27 cellular contexts compared by ENCODE assay signal in genomic region chr10:133162910-133163856, GRCh38. TPM values are rescaled to one million over a fixed set of nuclear protein-coding genes. Genes with fewer than 3 reads are reported as not detected.
DNase-seq lines count a peak whose midpoint lies in the region; TF ChIP-seq lines count a peak whose summit lies in the region.
"Had no signal": no experiment of that assay in that cellular context is flagged by ENCODE, and none has a peak within 500 bp of the region (broad histone marks: within the 10 kb centered on the region; RNA-seq: fewer than 3 reads in every experiment).

No MANE protein-coding gene starts in this region.

- H4K91ac ChIP-seq in H9 (ENCODE audit: insufficient read length, low read depth, low read length), result no peak overlapping the region

- H3K27ac ChIP-seq in H9 (ENCODE audit: insufficient read length, low read depth, low read length), result no peak overlapping the region
- H3K27ac ChIP-seq: parathyroid adenoma, transverse colon had no signal

- H3K27me3 ChIP-seq in H9 (ENCODE audit: insufficient read depth, low read length), result no peaks in the 10 kb centered on the region

- H4K20me1 ChIP-seq in H9 (ENCODE audit: control insufficient read depth, insufficient read depth, insufficient read length), result peaks cover 4% of the 10 kb centered on the region

- no CpG with 5 or more reads among the region's 21 CpGs for WGBS in H9 (ENCODE audit: extremely low coverage, insufficient read length, low lambda C conversion rate)

- H3K27ac Mint-ChIP-seq in CD14-positive monocyte (no peak overlapping the region), H9 (peak overlapping the region; percentile 39 to 85 (median 70); a peak in 2 of 7 replicates)
- H3K27ac Mint-ChIP-seq: activated B cell treated with CpG ODN at 0.5 μM for 24 hours; activated T-helper 17 cell treated with anti-CD3 and anti-CD28 coated beads, Interleukin-2, amount 50 U/mL, for 72 hours; naive thymus-derived CD4-positive, alpha-beta T cell had no signal

- no peak overlapping the region for H2AFZ ChIP-seq in H9 (ENCODE audit: low read length)
- H2AFZ ChIP-seq: parathyroid adenoma had no signal

- no peaks in the 10 kb centered on the region for H3K4me1 Mint-ChIP-seq in CD14-positive monocyte
- H3K4me1 Mint-ChIP-seq in H9, result peaks cover 18 to 22% of the 10 kb centered on the region in 2 experiments
- H3K4me1 Mint-ChIP-seq: activated T-helper 17 cell treated with anti-CD3 and anti-CD28 coated beads, Interleukin-2, amount 50 U/mL, for 72 hours; CD8-positive, alpha-beta memory T cell; naive thymus-derived CD4-positive, alpha-beta T cell had no signal

- no peak for TF ChIP-seq CTCF in CD14-positive monocyte (IDR thresholded peaks at IDR 0.05)
- TF ChIP-seq CTCF in H9 (conservative IDR thresholded peaks at IDR 0.05), result no peak

- no peak overlapping the region for H3K4me2 ChIP-seq in H9 (ENCODE audit: insufficient read depth, insufficient read length, low read length)

- H3K9me3 ChIP-seq in H9 (ENCODE audit: control insufficient read depth, low read depth, low read length), result no peaks in the 10 kb centered on the region
- H3K9me3 ChIP-seq: transverse colon had no signal

- H3K27me3 Mint-ChIP-seq in CD14-positive monocyte (ENCODE audit: low read depth in 3 of 3), result peaks cover 27 to 54% (median 40%) of the 10 kb centered on the region in 3 donors
- no peaks in the 10 kb centered on the region; the same call in 1 of the 2 replicates for H3K27me3 Mint-ChIP-seq in H9 (ENCODE audit: low read depth)

- H2BK5ac ChIP-seq in H9 (ENCODE audit: insufficient read length, low read length), result no peak overlapping the region

- no peak overlapping the region for H2AK5ac ChIP-seq in H9 (ENCODE audit: insufficient read length, low read length)

- no peak overlapping the region for H3K56ac ChIP-seq in H9 (ENCODE audit: insufficient read length, low read depth, low read length)

- no peaks in the 10 kb centered on the region; the same call in 1 of the 2 replicates for H3K4me1 ChIP-seq in H9 (ENCODE audit: insufficient read depth, low read length)

- DNase-seq in CD14-positive monocyte (ENCODE audit: low spot score) (peak; percentile 34), H9 (no peak), islet precursor cell (peak; percentile 48), putamen (ENCODE audit: low spot score) (peak; percentile 41), NCI-H1930 (lab: John Stamatoyannopoulos, UW) (no peak), NAMALWA (ENCODE audit: low spot score) (no peak)
- no peak for DNase-seq in activated CD8-positive, alpha-beta memory T cell treated with anti-CD3 and anti-CD28 coated beads, Interleukin-2, amount 50 U/mL, for 4 hours
- DNase-seq: activated B cell treated with CpG ODN at 0.5 μM for 24 hours; activated CD4-positive, alpha-beta T cell treated with anti-CD3 and anti-CD28 coated beads, Interleukin-2, amount 50 U/mL, for 48 hours; activated CD8-positive, alpha-beta memory T cell treated with anti-CD3 and anti-CD28 coated beads, Interleukin-2, amount 50 U/mL, for 48 hours; CD8-positive, alpha-beta memory T cell; DMS153; effector CD8-positive, alpha-beta T cell; erythroblast; foreskin fibroblast; GDM1; mesendoderm; naive thymus-derived CD4-positive, alpha-beta T cell; NCI-H1092; NCI-H2029; NCI-H2227 treated with DMSO at 0.1 percent for 48 hours; NCI-H748 treated with DMSO at 0.1 percent for 48 hours; stimulated activated CD8-positive, alpha-beta memory T cell treated with anti-CD3 and anti-CD28 coated beads, Interleukin-4, amount 100 ng/mL, for 48 hours; T1000 had no signal

- H2BK120ac ChIP-seq in H9 (ENCODE audit: low read depth, low read length, poor library complexity, severe bottlenecking), result no peak overlapping the region

- no peak overlapping the region for H2BK20ac ChIP-seq in H9 (ENCODE audit: low read depth, low read length, poor library complexity, severe bottlenecking)

- H3T11ph ChIP-seq in H9 (ENCODE audit: low read length), result no peak overlapping the region

- no peak overlapping the region for H3K4ac ChIP-seq in H9 (ENCODE audit: low read depth, low read length)

- no peak overlapping the region for H4K5ac ChIP-seq in H9 (ENCODE audit: insufficient read length, low read depth, low read length)

- no peak overlapping the region for H4K8ac ChIP-seq in H9 (replicated peaks; ENCODE audit: insufficient read length, low read depth, low read length)

- no peak overlapping the region for H2BK15ac ChIP-seq in H9 (ENCODE audit: low read depth, low read length)

- H3K18ac ChIP-seq in H9 (ENCODE audit: insufficient read length, low read depth, low read length), result no peak overlapping the region

- H3K14ac ChIP-seq in H9 (ENCODE audit: insufficient read depth, low read length), result no peak overlapping the region

- H3K4me3 Mint-ChIP-seq in CD14-positive monocyte (peak overlapping the region in 1 of 2 donors; percentile 19), H9 (peak overlapping the region in 1 of 2 experiments; percentile 16; a peak in 1 of 5 replicates)
- H3K4me3 Mint-ChIP-seq: activated B cell treated with CpG ODN at 0.5 μM for 24 hours; activated T-helper 17 cell treated with anti-CD3 and anti-CD28 coated beads, Interleukin-2, amount 50 U/mL, for 72 hours had no signal

- H3K23me2 ChIP-seq in H9 (ENCODE audit: insufficient read length, low read depth, low read length, poor library complexity, severe bottlenecking), result peaks cover 10% of the 10 kb centered on the region

- H3K79me2 ChIP-seq in H9 (ENCODE audit: insufficient read depth, low read length), result no peaks in the 10 kb centered on the region

- no peaks in the 10 kb centered on the region for H3K36me3 Mint-ChIP-seq in CD14-positive monocyte
- peaks cover 14 to 22% (median 15%) of the 10 kb centered on the region in 3 experiments; a peak in 6 of 7 replicates for H3K36me3 Mint-ChIP-seq in H9 (ENCODE audit: insufficient read depth in 1 of 3, low read depth in 3 of 3)
- H3K36me3 Mint-ChIP-seq: CD8-positive, alpha-beta memory T cell; naive thymus-derived CD4-positive, alpha-beta T cell had no signal

- no peak overlapping the region for H3K9ac ChIP-seq in H9 (ENCODE audit: extremely low read depth, insufficient read length, low read length)
- H3K9ac ChIP-seq: parathyroid adenoma had no signal

- intact Hi-C loops in CD14-positive monocyte (cut with micrococcal nuclease), result no loop called here

- no peaks in the 10 kb centered on the region for H3K79me1 ChIP-seq in H9 (ENCODE audit: insufficient read depth, low read depth, low read length, poor library complexity, severe bottlenecking)

- no peak overlapping the region for H2BK12ac ChIP-seq in H9 (ENCODE audit: insufficient read length, low read depth, low read length)

- peaks cover 0 to 8% (median 0%) of the 10 kb centered on the region in 7 donors for H3K9me3 Mint-ChIP-seq in CD14-positive monocyte
- no peaks in the 10 kb centered on the region for H3K9me3 Mint-ChIP-seq in H9
- H3K9me3 Mint-ChIP-seq: activated B cell treated with CpG ODN at 0.5 μM for 24 hours; activated T-helper 17 cell treated with anti-CD3 and anti-CD28 coated beads, Interleukin-2, amount 50 U/mL, for 72 hours; CD8-positive, alpha-beta memory T cell; naive thymus-derived CD4-positive, alpha-beta T cell had no signal

- H3K23ac ChIP-seq in H9 (ENCODE audit: insufficient read length, low read depth, low read length), result no peak overlapping the region

RNA-seq across cellular contexts. Expression of gene KNDC1, which starts 3.2 kb away (rescaled TPM):
- under 1 TPM in 1 of 2 donors, not detected in 1; 0.22 TPM for polyA plus RNA-seq in CD14-positive monocyte
- 13.7 and 15.7 TPM in 2 replicates for total RNA-seq in H9 (2021)
- total RNA-seq: CD8-positive, alpha-beta memory T cell had no signal
- polyA plus RNA-seq: naive thymus-derived CD4-positive, alpha-beta T cell had no signal

Comparison
In these comparisons a context has a peak if more than half of its experiments do, and no peak if none do; other contexts are left out.
1. DNase-seq: peak in CD14-positive monocyte (single experiment), islet precursor cell (single experiment) and putamen (single experiment); none in H9 (single experiment), activated CD8-positive, alpha-beta memory T cell treated with anti-CD3 and anti-CD28 coated beads, Interleukin-2, amount 50 U/mL, for 4 hours (single experiment), NCI-H1930 (0 of 2) and NAMALWA (single experiment).
2. H3K27ac Mint-ChIP-seq: peak in H9 (3 of 3); none in CD14-positive monocyte (0 of 7).